11 cellular contexts compared by ENCODE assay signal in the genomic region with DNA sequence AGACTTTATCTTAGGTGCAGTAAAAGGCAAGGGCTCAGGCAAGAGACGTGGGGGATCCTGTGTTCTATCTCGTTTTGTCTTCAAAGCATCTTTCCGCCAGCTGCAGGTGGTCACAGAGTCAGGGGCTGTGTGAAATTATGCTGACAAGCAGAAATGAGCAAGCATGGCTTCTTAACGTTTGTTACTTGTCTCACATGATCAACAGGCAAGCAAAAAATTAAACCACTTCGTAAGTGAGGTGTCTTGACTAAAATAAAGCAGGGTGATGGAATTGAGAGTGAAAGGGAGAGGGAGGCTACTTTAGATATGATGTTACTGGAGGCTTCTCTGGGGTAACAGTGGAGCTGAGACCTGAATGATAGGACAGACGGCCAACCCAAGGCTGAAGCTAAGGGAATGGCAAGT. TPM values are rescaled to one million over a fixed set of nuclear protein-coding genes. Genes with fewer than 3 reads are reported as not detected.
DNase-seq lines count a peak whose midpoint lies in the region; ATAC-seq, FAIRE-seq and TF ChIP-seq lines count a peak whose summit lies in the region.
"Had no signal": no experiment of that assay in that cellular context is flagged by ENCODE, and none has a peak within 500 bp of the region (broad histone marks: within the 10 kb centered on the region; RNA-seq: fewer than 3 reads in every experiment).

No MANE protein-coding gene starts in this region.

- H3K36me3 Mint-ChIP-seq in activated T-cell treated with anti-CD3 and anti-CD28 coated beads, Interleukin-2, amount 50 U/mL, for 72 hours (ENCODE audit: insufficient read depth in 2 of 2), result no peaks in the 10 kb centered on the region
- peaks cover 7% of the 10 kb centered on the region for H3K36me3 Mint-ChIP-seq in activated B cell treated with CpG ODN at 0.5 μM for 24 hours (ENCODE audit: low read depth)
- peaks cover 4 to 15% of the 10 kb centered on the region in 2 donors for H3K36me3 Mint-ChIP-seq in stimulated activated naive B cell treated with anti-CD40 and anti-IgM and Interleukin-4, amounts not matched to agents 10 μg/mL and 1 μg/mL and 100 μg/mL, for 72 hours

- H3K4me3 Mint-ChIP-seq in activated T-cell treated with anti-CD3 and anti-CD28 coated beads, Interleukin-2, amount 50 U/mL, for 72 hours, result peak overlapping the region; percentile 94 to 96
- peak overlapping the region; percentile 37 for H3K4me3 Mint-ChIP-seq in activated B cell treated with CpG ODN at 0.5 μM for 24 hours
- H3K4me3 Mint-ChIP-seq in stimulated activated naive B cell treated with anti-CD40 and anti-IgM and Interleukin-4, amounts not matched to agents 10 μg/mL and 1 μg/mL and 100 μg/mL, for 72 hours, result peak overlapping the region in 1 of 2 donors; percentile 2

- intact Hi-C loops in activated B cell treated with CpG ODN at 0.5 μM for 24 hours (cut with micrococcal nuclease), result loop anchor here (2.0 kb wide), 1 partner anchor 510 kb away; a partner anchor contains a TSS

- TF ChIP-seq CTCF in activated B cell treated with CpG ODN at 0.5 μM for 24 hours (IDR thresholded peaks at IDR 0.05), result no peak

- H3K9me3 Mint-ChIP-seq in activated T-cell treated with anti-CD3 and anti-CD28 coated beads, Interleukin-2, amount 50 U/mL, for 72 hours, result no peaks in the 10 kb centered on the region
- no peaks in the 10 kb centered on the region for H3K9me3 Mint-ChIP-seq in activated B cell treated with CpG ODN at 0.5 μM for 24 hours
- H3K9me3 Mint-ChIP-seq in stimulated activated naive B cell treated with anti-CD40 and anti-IgM and Interleukin-4, amounts not matched to agents 10 μg/mL and 1 μg/mL and 100 μg/mL, for 72 hours, result no peaks in the 10 kb centered on the region

- POLR2A ChIA-PET in activated B cell treated with CpG ODN at 0.5 μM for 24 hours (lab: Charles Lee), result interaction anchor here (0.6 to 1.3 kb wide), 3 partner anchors 58 to 76 kb away, joined by 3 to 4 read pairs (median 3); no protein-coding TSS in a partner anchor

- H3K4me1 Mint-ChIP-seq in activated T-cell treated with anti-CD3 and anti-CD28 coated beads, Interleukin-2, amount 50 U/mL, for 72 hours (ENCODE audit: low read depth), result peaks cover 20% of the 10 kb centered on the region
- H3K4me1 Mint-ChIP-seq in activated B cell treated with CpG ODN at 0.5 μM for 24 hours, result peaks cover 38% of the 10 kb centered on the region
- peaks cover 25 to 30% of the 10 kb centered on the region in 2 donors for H3K4me1 Mint-ChIP-seq in stimulated activated naive B cell treated with anti-CD40 and anti-IgM and Interleukin-4, amounts not matched to agents 10 μg/mL and 1 μg/mL and 100 μg/mL, for 72 hours

- H3K27ac Mint-ChIP-seq in activated T-cell treated with anti-CD3 and anti-CD28 coated beads, Interleukin-2, amount 50 U/mL, for 72 hours, result no peak overlapping the region
- H3K27ac Mint-ChIP-seq in activated B cell treated with CpG ODN at 0.5 μM for 24 hours, result peak overlapping the region; percentile 92
- H3K27ac Mint-ChIP-seq in stimulated activated naive B cell treated with anti-CD40 and anti-IgM and Interleukin-4, amounts not matched to agents 10 μg/mL and 1 μg/mL and 100 μg/mL, for 72 hours, result peak overlapping the region; percentile 93

- no peaks in the 10 kb centered on the region for H3K27me3 Mint-ChIP-seq in activated T-cell treated with anti-CD3 and anti-CD28 coated beads, Interleukin-2, amount 50 U/mL, for 72 hours (ENCODE audit: low read depth)
- H3K27me3 Mint-ChIP-seq in activated B cell treated with CpG ODN at 0.5 μM for 24 hours, result no peaks in the 10 kb centered on the region
- H3K27me3 Mint-ChIP-seq in stimulated activated naive B cell treated with anti-CD40 and anti-IgM and Interleukin-4, amounts not matched to agents 10 μg/mL and 1 μg/mL and 100 μg/mL, for 72 hours, result no peaks in the 10 kb centered on the region

- FAIRE-seq in urothelium cell line (lab: Jason Lieb, UNC), result no peak

- CTCF ChIA-PET in activated B cell treated with CpG ODN at 0.5 μM for 24 hours (lab: Charles Lee), result no interaction called here

- peak; percentile 6 to 14 for ATAC-seq in activated T-cell treated with anti-CD3 and anti-CD28 coated beads, Interleukin-2, amount 50 U/mL, for 72 hours (replicated peaks in 1 of 2)
- peak; percentile 29 for ATAC-seq in HG02759 (IDR thresholded peaks at IDR 0.05; ENCODE audit: unreplicated experiment)
- ATAC-seq in activated B cell treated with CpG ODN at 0.5 μM for 24 hours (ENCODE audit: low read depth), result no peak
- ATAC-seq in stimulated activated naive B cell treated with anti-CD40 and anti-IgM and Interleukin-4, amounts not matched to agents 10 μg/mL and 1 μg/mL and 100 μg/mL, for 72 hours (replicated peaks), result no peak
- no peak for ATAC-seq in GM21619 (IDR thresholded peaks at IDR 0.05; ENCODE audit: unreplicated experiment)

- DNase-seq in activated T-cell treated with anti-CD3 and anti-CD28 coated beads, Interleukin-2, amount 50 U/mL, for 72 hours, result peak; percentile 8 to 9
- DNase-seq in activated T-cell treated with anti-CD3 and anti-CD28 coated beads, Interleukin-2, amount 50 U/mL, for 1 hour, result no peak
- DNase-seq in activated B cell treated with CpG ODN at 0.5 μM for 24 hours (no peak), NCI-H446 treated with DMSO at 0.1 percent for 48 hours (lab: John Stamatoyannopoulos, UW) (no peak), urothelium cell line (ENCODE audit: low spot score) (no peak)
- DNase-seq in stimulated activated naive B cell treated with anti-CD40 and anti-IgM and Interleukin-4, amounts not matched to agents 10 μg/mL and 1 μg/mL and 100 μg/mL, for 72 hours, result no peak
- DNase-seq: amniotic stem cell; effector CD8-positive, alpha-beta T cell; head of caudate nucleus had no signal

RNA-seq across cellular contexts. Expression of a gene that starts 1.4 kb away (rescaled TPM):
- 1 to 10 TPM; 2.2 to 4.6 TPM for total RNA-seq in activated T-cell treated with anti-CD3 and anti-CD28 coated beads, Interleukin-2, amount 50 U/mL, for 72 hours
- 8.7 and 8.8 TPM in 2 replicates for total RNA-seq in activated B cell treated with CpG ODN at 0.5 μM for 24 hours

Comparison
In these comparisons a context has a peak if more than half of its experiments do, and no peak if none do; other contexts are left out.
1. DNase-seq: peak in activated T-cell treated with anti-CD3 and anti-CD28 coated beads, Interleukin-2, amount 50 U/mL, for 72 hours (2 of 2); none in activated T-cell treated with anti-CD3 and anti-CD28 coated beads, Interleukin-2, amount 50 U/mL, for 1 hour (single experiment), activated B cell treated with CpG ODN at 0.5 μM for 24 hours (single experiment), stimulated activated naive B cell treated with anti-CD40 and anti-IgM and Interleukin-4, amounts not matched to agents 10 μg/mL and 1 μg/mL and 100 μg/mL, for 72 hours (single experiment), NCI-H446 treated with DMSO at 0.1 percent for 48 hours (single experiment) and urothelium cell line (single experiment).
2. ATAC-seq: peak in activated T-cell treated with anti-CD3 and anti-CD28 coated beads, Interleukin-2, amount 50 U/mL, for 72 hours (2 of 2) and HG02759 (single experiment); none in activated B cell treated with CpG ODN at 0.5 μM for 24 hours (single experiment), stimulated activated naive B cell treated with anti-CD40 and anti-IgM and Interleukin-4, amounts not matched to agents 10 μg/mL and 1 μg/mL and 100 μg/mL, for 72 hours (0 of 2) and GM21619 (single experiment).